ENCODE assay signal across 33 cellular contexts in genomic region chr7:11355571-11355970, GRCh38.
"Had no signal": no experiment of that assay in that cellular context is flagged by ENCODE, and none has a peak within 500 bp of the region (broad histone marks: within the 10 kb centered on the region; RNA-seq: fewer than 3 reads in every experiment).

No MANE protein-coding gene starts in this region.

- H3K9me3 ChIP-seq: ascending aorta had no signal

- H3K36me3 ChIP-seq: ascending aorta, brain microvascular endothelial cell, esophagus muscularis mucosa, gastroesophageal sphincter, heart right ventricle, WERI-Rb-1 had no signal

- H3K36me3 Mint-ChIP-seq: activated naive CD4-positive, alpha-beta T cell treated with anti-CD3 and anti-CD28 coated beads, Interleukin-2, amount 10 ng/mL, durations not matched to agents 7 days and 5 days; activated naive CD4-positive, alpha-beta T cell treated with anti-CD3 and anti-CD28 coated beads, Interleukin-2, amount 50 U/mL, for 72 hours; activated naive CD8-positive, alpha-beta T cell treated with anti-CD3 and anti-CD28 coated beads, Interleukin-2, amount 10 ng/mL, durations not matched to agents 7 days and 5 days had no signal

- H3K4me1 ChIP-seq: ascending aorta, esophagus muscularis mucosa, gastroesophageal sphincter, heart right ventricle had no signal

- ATAC-seq: activated CD4-positive, CD25-positive, alpha-beta regulatory T cell treated with anti-CD3 and anti-CD28 coated beads, Interleukin-2, amount 50 U/mL, for 24 hours; activated CD8-positive, alpha-beta T cell treated with anti-CD3 and anti-CD28 coated beads for 36 hours; activated naive CD4-positive, alpha-beta T cell treated with anti-CD3 and anti-CD28 coated beads, Interleukin-2, amount 50 U/mL, for 72 hours; activated T-cell treated with anti-CD3 and anti-CD28 coated beads, Interleukin-2, amount 50 U/mL, for 4 hours; activated T-helper 17 cell treated with anti-CD3 and anti-CD28 coated beads, Interleukin-2, amount 50 U/mL, for 72 hours; gastroesophageal sphincter; heart right ventricle; T-helper 17 cell had no signal

- H3K4me3 ChIP-seq: ascending aorta, coronary artery, dorsolateral prefrontal cortex, esophagus muscularis mucosa, gastroesophageal sphincter, heart right ventricle had no signal

- H3K9me3 Mint-ChIP-seq: activated B cell treated with CpG ODN at 0.5 μM for 24 hours; activated naive CD4-positive, alpha-beta T cell treated with anti-CD3 and anti-CD28 coated beads, Interleukin-2, amount 50 U/mL, for 72 hours; activated naive CD8-positive, alpha-beta T cell treated with anti-CD3 and anti-CD28 coated beads, Interleukin-2, amount 10 ng/mL, durations not matched to agents 7 days and 5 days; activated T-cell treated with anti-CD3 and anti-CD28 coated beads, Interleukin-2, amount 50 U/mL, for 4 hours; activated T-helper 17 cell treated with anti-CD3 and anti-CD28 coated beads, Interleukin-2, amount 50 U/mL, for 72 hours; central memory CD8-positive, alpha-beta T cell; endodermal cell; T-helper 2 cell treated with Interferon-gamma antibody and Interleukin-4, amounts not matched to agents 5 μg/mL and 100 μg/mL, for 36 hours had no signal

- H3K27me3 Mint-ChIP-seq: activated naive CD4-positive, alpha-beta T cell treated with anti-CD3 and anti-CD28 coated beads, Interleukin-2, amount 10 ng/mL, durations not matched to agents 7 days and 5 days; dendritic cell treated with granulocyte-macrophage colony-stimulating factor and Interleukin-4, amounts not matched to agents 40 ng/mL and 50 ng/mL, for 4 days had no signal

- H3K27ac Mint-ChIP-seq: activated B cell treated with CpG ODN at 0.5 μM for 24 hours; activated CD8-positive, alpha-beta T cell treated with anti-CD3 and anti-CD28 coated beads for 36 hours; activated naive CD4-positive, alpha-beta T cell treated with anti-CD3 and anti-CD28 coated beads, Interleukin-2, amount 10 ng/mL, durations not matched to agents 7 days and 5 days; activated naive CD4-positive, alpha-beta T cell treated with anti-CD3 and anti-CD28 coated beads, Interleukin-2, amount 50 U/mL, for 72 hours; activated naive CD8-positive, alpha-beta T cell treated with anti-CD3 and anti-CD28 coated beads, Interleukin-2, amount 10 ng/mL, durations not matched to agents 7 days and 5 days; activated T-helper 17 cell treated with anti-CD3 and anti-CD28 coated beads, Interleukin-2, amount 50 U/mL, for 72 hours; dendritic cell treated with granulocyte-macrophage colony-stimulating factor and Interleukin-4, amounts not matched to agents 40 ng/mL and 50 ng/mL, for 4 days; endodermal cell; T-helper 17 cell; T-helper 2 cell treated with Interferon-gamma antibody and Interleukin-4, amounts not matched to agents 5 μg/mL and 100 μg/mL, for 36 hours had no signal

- H3K27me3 ChIP-seq: ascending aorta, brain microvascular endothelial cell had no signal

- DNase-seq: activated B cell treated with CpG ODN at 0.5 μM for 24 hours; activated CD4-positive, alpha-beta T cell treated with anti-CD3 and anti-CD28 coated beads for 48 hours; activated CD4-positive, alpha-beta T cell treated with anti-CD3 and anti-CD28 coated beads, Interleukin-2, amount 50 U/mL, for 1 hour; activated CD4-positive, alpha-beta T cell treated with anti-CD3 and anti-CD28 coated beads, Interleukin-2, amount 50 U/mL, for 48 hours; activated CD8-positive, alpha-beta memory T cell treated with anti-CD3 and anti-CD28 coated beads for 24 hours; activated CD8-positive, alpha-beta T cell treated with anti-CD3 and anti-CD28 coated beads for 36 hours; activated effector memory CD4-positive, alpha-beta T cell treated with Interleukin-2 at 50 U/mL for 16 hours; activated naive CD4-positive, alpha-beta T cell; activated naive CD4-positive, alpha-beta T cell treated with anti-CD3 and anti-CD28 coated beads, Interleukin-2, amount 10 ng/mL, durations not matched to agents 7 days and 5 days; activated naive CD8-positive, alpha-beta T cell treated with anti-CD3 and anti-CD28 coated beads, Interleukin-2, amount 10 ng/mL, durations not matched to agents 7 days and 5 days; activated T-cell treated with anti-CD3 and anti-CD28 coated beads, Interleukin-2, amount 50 U/mL, for 4 hours; brain microvascular endothelial cell; dorsolateral prefrontal cortex; effector memory CD4-positive, alpha-beta T cell; endodermal cell; erythroblast; foreskin melanocyte; heart right ventricle; T-helper 1 cell; T-helper 17 cell; T1000; WERI-Rb-1 had no signal

- H3K27ac ChIP-seq: ascending aorta, brain microvascular endothelial cell, coronary artery, dorsolateral prefrontal cortex, esophagus muscularis mucosa, gastroesophageal sphincter, heart right ventricle, WERI-Rb-1 had no signal

- FAIRE-seq: bronchial epithelial cell had no signal

- H3K4me3 Mint-ChIP-seq: activated B cell treated with CpG ODN at 0.5 μM for 24 hours; activated CD8-positive, alpha-beta T cell treated with anti-CD3 and anti-CD28 coated beads for 36 hours; activated naive CD4-positive, alpha-beta T cell treated with anti-CD3 and anti-CD28 coated beads, Interleukin-2, amount 10 ng/mL, durations not matched to agents 7 days and 5 days; activated naive CD8-positive, alpha-beta T cell treated with anti-CD3 and anti-CD28 coated beads, Interleukin-2, amount 10 ng/mL, durations not matched to agents 7 days and 5 days; activated T-cell treated with anti-CD3 and anti-CD28 coated beads, Interleukin-2, amount 50 U/mL, for 4 hours; activated T-helper 17 cell treated with anti-CD3 and anti-CD28 coated beads, Interleukin-2, amount 50 U/mL, for 72 hours; central memory CD8-positive, alpha-beta T cell; dendritic cell treated with granulocyte-macrophage colony-stimulating factor and Interleukin-4, amounts not matched to agents 40 ng/mL and 50 ng/mL, for 4 days; endodermal cell; T-helper 17 cell; T-helper 2 cell treated with Interferon-gamma antibody and Interleukin-4, amounts not matched to agents 5 μg/mL and 100 μg/mL, for 36 hours had no signal

- H3K4me1 Mint-ChIP-seq: activated B cell treated with CpG ODN at 0.5 μM for 24 hours; activated naive CD4-positive, alpha-beta T cell treated with anti-CD3 and anti-CD28 coated beads, Interleukin-2, amount 10 ng/mL, durations not matched to agents 7 days and 5 days; activated naive CD8-positive, alpha-beta T cell treated with anti-CD3 and anti-CD28 coated beads, Interleukin-2, amount 10 ng/mL, durations not matched to agents 7 days and 5 days; activated T-helper 17 cell treated with anti-CD3 and anti-CD28 coated beads, Interleukin-2, amount 50 U/mL, for 72 hours; central memory CD8-positive, alpha-beta T cell; endodermal cell; T-helper 17 cell had no signal
